ENCODE assay signal across 17 cellular contexts in genomic region chr20:44160133-44160532, GRCh38. TPM values are rescaled to one million over a fixed set of nuclear protein-coding genes. Genes with fewer than 3 reads are reported as not detected.
DNase-seq lines count a peak whose midpoint lies in the region; ATAC-seq and TF ChIP-seq lines count a peak whose summit lies in the region.
"Had no signal": no experiment of that assay in that cellular context is flagged by ENCODE, and none has a peak within 500 bp of the region (broad histone marks: within the 10 kb centered on the region; RNA-seq: fewer than 3 reads in every experiment).

No MANE protein-coding gene starts in this region.

- DNase-seq in left ventricle myocardium inferior (no peak), left cardiac atrium (no peak), neuronal stem cell (ENCODE audit: low spot score) (no peak), A172 (ENCODE audit: low spot score) (no peak), BE2C (no peak)
- DNase-seq in activated CD4-positive, alpha-beta T cell treated with anti-CD3 and anti-CD28 coated beads for 36 hours, result no peak
- DNase-seq: Calu3; CD8-positive, alpha-beta T cell; DMS53; DND-41; EL had no signal

- peaks cover 35% of the 10 kb centered on the region for H3K27me3 Mint-ChIP-seq in activated CD4-positive, alpha-beta T cell treated with anti-CD3 and anti-CD28 coated beads for 36 hours

- peak overlapping the region; percentile 26 for H3K9ac ChIP-seq in neuronal stem cell (ENCODE audit: low read depth, low read length, poor library complexity)
- no peak overlapping the region for H3K9ac ChIP-seq in stomach smooth muscle (ENCODE audit: low read length in 2 of 2)
- H3K9ac ChIP-seq: BLaER1 treated with 17β-estradiol and CSF1 and Interleukin-3, amounts not matched to agents 10 nM and 100 nM had no signal

- H4K8ac ChIP-seq in neuronal stem cell (ENCODE audit: low read depth, low read length), result no peak overlapping the region

- H3K27ac ChIP-seq in left ventricle myocardium inferior (replicated peaks) (peak overlapping the region; percentile 23), neuronal stem cell (replicated peaks; ENCODE audit: low read length) (no peak overlapping the region), stomach smooth muscle (ENCODE audit: low read length) (peak overlapping the region; percentile 11)
- H3K27ac ChIP-seq: 22Rv1; BLaER1 treated with 17β-estradiol and CSF1 and Interleukin-3, amounts not matched to agents 10 nM and 100 nM had no signal

- no peaks in the 10 kb centered on the region for H3K79me1 ChIP-seq in neuronal stem cell (ENCODE audit: low read depth, low read length)

- POLR2A ChIA-PET in activated CD4-positive, alpha-beta T cell treated with anti-CD3 and anti-CD28 coated beads for 36 hours (lab: Charles Lee), result no interaction called here

- no peak overlapping the region for H2BK5ac ChIP-seq in neuronal stem cell (ENCODE audit: low read length)

- H3K4me2 ChIP-seq in neuronal stem cell (ENCODE audit: insufficient read depth, low read length, poor library complexity, severe bottlenecking), result no peak overlapping the region
- H3K4me2 ChIP-seq: BLaER1 treated with 17β-estradiol and CSF1 and Interleukin-3, amounts not matched to agents 10 nM and 100 nM had no signal

- peak overlapping the region; percentile 66 for H3K18ac ChIP-seq in neuronal stem cell (ENCODE audit: low read length)

- H3K9me3 ChIP-seq in left ventricle myocardium inferior (replicated peaks) (no peaks in the 10 kb centered on the region), neuronal stem cell (replicated peaks in 1 of 2; ENCODE audit: control insufficient read depth in 2 of 2, insufficient read depth in 1 of 2, low read depth in 1 of 2, low read length in 2 of 2) (peaks cover 0 to 4% of the 10 kb centered on the region in 2 donors), stomach smooth muscle (ENCODE audit: control insufficient read depth in 2 of 2, low read length in 2 of 2) (no peaks in the 10 kb centered on the region), BE2C (peaks cover 2% of the 10 kb centered on the region; the same call in 1 of the 2 replicates)
- H3K9me3 ChIP-seq: HAP-1 had no signal

- ATAC-seq in left cardiac atrium (no peak), esophagus mucosa (peak; percentile 22)
- ATAC-seq in activated CD4-positive, alpha-beta T cell treated with anti-CD3 and anti-CD28 coated beads for 36 hours, result no peak
- ATAC-seq: CD8-positive, alpha-beta T cell; GM12878 had no signal

- no peak overlapping the region for H3K4me3 Mint-ChIP-seq in activated CD4-positive, alpha-beta T cell treated with anti-CD3 and anti-CD28 coated beads for 36 hours
- H3K4me3 Mint-ChIP-seq: CD8-positive, alpha-beta T cell had no signal

- H3K23ac ChIP-seq in neuronal stem cell (ENCODE audit: low read depth, low read length, poor library complexity), result peak overlapping the region; percentile 68

- CTCF ChIA-PET in activated CD4-positive, alpha-beta T cell treated with anti-CD3 and anti-CD28 coated beads for 36 hours (lab: Charles Lee), result interaction anchor here (0.6 to 3.5 kb wide), 2 partner anchors 15 to 30 kb away, joined by 3 to 11 read pairs; no protein-coding TSS in a partner anchor

- H3K36me3 Mint-ChIP-seq in activated CD4-positive, alpha-beta T cell treated with anti-CD3 and anti-CD28 coated beads for 36 hours (ENCODE audit: low read depth), result no peaks in the 10 kb centered on the region
- H3K36me3 Mint-ChIP-seq: CD8-positive, alpha-beta T cell had no signal

- no peak overlapping the region for H3K14ac ChIP-seq in neuronal stem cell (ENCODE audit: low read length)

- no peaks in the 10 kb centered on the region for H3K4me1 Mint-ChIP-seq in activated CD4-positive, alpha-beta T cell treated with anti-CD3 and anti-CD28 coated beads for 36 hours

- H3K4me3 ChIP-seq in left ventricle myocardium inferior (no peak overlapping the region), neuronal stem cell (ENCODE audit: low read length in 2 of 2) (peak overlapping the region in 1 of 2 donors; percentile 58), stomach smooth muscle (ENCODE audit: low read length in 2 of 2) (no peak overlapping the region), BE2C (ENCODE audit: low read depth, low read length) (no peak overlapping the region)
- H3K4me3 ChIP-seq: BLaER1 treated with 17β-estradiol and CSF1 and Interleukin-3, amounts not matched to agents 10 nM and 100 nM; GM12878; HAP-1 had no signal

- H2BK15ac ChIP-seq in neuronal stem cell (ENCODE audit: low read length), result peak overlapping the region; percentile 53

- peaks cover 75% of the 10 kb centered on the region for H3K4me1 ChIP-seq in left ventricle myocardium inferior
- H3K4me1 ChIP-seq in neuronal stem cell (ENCODE audit: control insufficient read depth in 2 of 2, insufficient read depth in 1 of 2, low read depth in 1 of 2, low read length in 2 of 2), result peaks cover 4 to 6% of the 10 kb centered on the region in 2 donors
- H3K4me1 ChIP-seq in stomach smooth muscle (ENCODE audit: control insufficient read depth, insufficient read depth, low read length), result peaks cover 25% of the 10 kb centered on the region
- no peaks in the 10 kb centered on the region for H3K4me1 ChIP-seq in BE2C
- H3K4me1 ChIP-seq: HAP-1 had no signal

- peaks cover 11% of the 10 kb centered on the region for H3K36me3 ChIP-seq in left ventricle myocardium inferior
- H3K36me3 ChIP-seq in neuronal stem cell (replicated peaks in 1 of 2; ENCODE audit: control insufficient read depth in 2 of 2, insufficient read depth in 2 of 2, low read length in 2 of 2), result no peaks in the 10 kb centered on the region
- H3K36me3 ChIP-seq in stomach smooth muscle (ENCODE audit: control insufficient read depth in 2 of 2, insufficient read depth in 2 of 2, low read length in 2 of 2), result peaks cover 14 to 24% of the 10 kb centered on the region in 2 donors
- no peaks in the 10 kb centered on the region for H3K36me3 ChIP-seq in BE2C
- H3K36me3 ChIP-seq: HAP-1 had no signal

- H3K27ac Mint-ChIP-seq in activated CD4-positive, alpha-beta T cell treated with anti-CD3 and anti-CD28 coated beads for 36 hours, result no peak overlapping the region
- H3K27ac Mint-ChIP-seq: CD8-positive, alpha-beta T cell had no signal

- no peak overlapping the region for H2BK120ac ChIP-seq in neuronal stem cell (ENCODE audit: low read depth, low read length)

- H2AFZ ChIP-seq in neuronal stem cell (ENCODE audit: low read length), result no peak overlapping the region

- intact Hi-C loops in left ventricle myocardium inferior (cut with micrococcal nuclease) (no loop called here), left cardiac atrium (cut with DNase I) (no loop called here)
- intact Hi-C loops in activated CD4-positive, alpha-beta T cell treated with anti-CD3 and anti-CD28 coated beads for 36 hours (cut with DNase I, micrococcal nuclease), result no loop called here

- H3K9me3 Mint-ChIP-seq in activated CD4-positive, alpha-beta T cell treated with anti-CD3 and anti-CD28 coated beads for 36 hours (ENCODE audit: low read depth), result peaks cover 2% of the 10 kb centered on the region
- H3K9me3 Mint-ChIP-seq: CD8-positive, alpha-beta T cell had no signal

- H4K91ac ChIP-seq in neuronal stem cell (ENCODE audit: low read depth, low read length, poor library complexity), result no peak overlapping the region

- H3K4ac ChIP-seq in neuronal stem cell (ENCODE audit: low read length), result no peak overlapping the region

- H3K27me3 ChIP-seq in left ventricle myocardium inferior (ENCODE audit: low read depth) (no peaks in the 10 kb centered on the region), neuronal stem cell (ENCODE audit: control insufficient read depth in 3 of 3, insufficient read depth in 3 of 3, low read depth in 1 of 3, low read length in 3 of 3) (no peaks in the 10 kb centered on the region), stomach smooth muscle (ENCODE audit: control insufficient read depth in 1 of 2, insufficient read depth in 2 of 2, low read length in 2 of 2) (no peaks in the 10 kb centered on the region), BE2C (peaks cover 3% of the 10 kb centered on the region)
- H3K27me3 ChIP-seq: BLaER1 treated with 17β-estradiol and CSF1 and Interleukin-3, amounts not matched to agents 10 nM and 100 nM had no signal

- TF ChIP-seq CTCF in left ventricle myocardium inferior (IDR thresholded peaks at IDR 0.05; ENCODE audit: borderline replicate concordance), result no peak
- no peak for TF ChIP-seq CTCF in BE2C (IDR thresholded peaks at IDR 0.05; ENCODE audit: low read depth, low read length)

- no peak overlapping the region for H2BK12ac ChIP-seq in neuronal stem cell (ENCODE audit: low read length)

- WGBS in neuronal stem cell (ENCODE audit: extremely low coverage in 2 of 2, insufficient read length in 2 of 2, insufficient replicate concordance in 1 of 2), 2 donors, result no CpG with 5 or more reads among the region's 56 CpGs

- peak overlapping the region; percentile 86 for H2AK5ac ChIP-seq in neuronal stem cell (ENCODE audit: low read depth, low read length)

RNA-seq across cellular contexts. Expression of gene JPH2, which starts 26.9 kb away (rescaled TPM):
- 151 TPM for total RNA-seq in left ventricle myocardium inferior
- total RNA-seq in left cardiac atrium, result 10 to 100 TPM; 78.3 to 93.5 TPM
- total RNA-seq in esophagus mucosa, result 1.0 TPM
- 0.28 TPM for polyA plus RNA-seq in neuronal stem cell (2013, experiment 1 of 2)
- 0.21 TPM for polyA plus RNA-seq in neuronal stem cell (2013, experiment 2 of 2)
- 3.1 and 4.8 TPM in 2 replicates for total RNA-seq in A172 (2014; rRNA removed; shearing (Covaris generic))
- under 1 TPM; 0.07 TPM for total RNA-seq in activated CD4-positive, alpha-beta T cell treated with anti-CD3 and anti-CD28 coated beads for 36 hours
- polyA plus RNA-seq in BE2C (2012; ENCODE audit: insufficient read depth, insufficient read length, low read depth), result 0.22 TPM
- total RNA-seq: CD8-positive, alpha-beta T cell; GM12878 had no signal

RNA-seq across cellular contexts. Expression of gene OSER1, which starts 50.4 kb away (rescaled TPM):
- total RNA-seq in left ventricle myocardium inferior, result 34.0 TPM
- 10 to 100 TPM; 19.9 to 28.5 TPM for total RNA-seq in left cardiac atrium
- total RNA-seq in esophagus mucosa, result 20.6 TPM
- polyA plus RNA-seq in neuronal stem cell (2013, experiment 1 of 2), result 25.2 TPM
- 23.7 TPM for polyA plus RNA-seq in neuronal stem cell (2013, experiment 2 of 2)
- total RNA-seq in A172 (2014; rRNA removed; shearing (Covaris generic)), result 61.7 and 69.9 TPM in 2 replicates
- 10 to 100 TPM; 19.9 to 22.5 TPM for total RNA-seq in activated CD4-positive, alpha-beta T cell treated with anti-CD3 and anti-CD28 coated beads for 36 hours
- 67.6 TPM for polyA plus RNA-seq in BE2C (2012; ENCODE audit: insufficient read depth, insufficient read length, low read depth)

Comparison
In these comparisons a context has a peak if more than half of its experiments do, and no peak if none do; other contexts are left out.
1. RNA of gene JPH2, which starts 26.9 kb away (total RNA-seq): 151 TPM in left ventricle myocardium inferior (single experiment) and 78.3 to 93.5 TPM in left cardiac atrium; 3.1 to 4.8 TPM in A172, 1.0 TPM in esophagus mucosa (single experiment) and 0.07 TPM in activated CD4-positive, alpha-beta T cell treated with anti-CD3 and anti-CD28 coated beads for 36 hours; every median in the first group is over 10 times any median in the second.